10 cellular contexts compared by ENCODE assay signal in the genomic region with DNA sequence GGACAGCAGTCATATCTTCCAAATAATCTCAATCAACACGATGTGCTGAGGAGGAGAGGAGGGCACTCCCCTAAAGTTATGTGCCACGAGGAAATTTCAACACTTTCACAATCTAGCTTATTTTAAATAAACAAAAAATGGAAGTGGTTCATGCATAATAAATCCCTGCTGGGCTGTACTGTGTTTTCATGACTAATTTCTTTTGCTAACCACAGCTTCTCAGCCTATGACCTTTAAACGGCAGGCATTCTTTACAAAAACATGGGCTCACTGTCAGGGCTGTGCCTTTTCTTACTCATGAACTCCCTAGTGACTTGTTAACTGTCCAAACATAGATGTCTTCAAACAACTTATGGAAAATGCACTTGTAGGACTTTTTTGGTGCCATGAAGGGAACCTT.
DNase-seq lines count a peak whose midpoint lies in the region; ATAC-seq and TF ChIP-seq lines count a peak whose summit lies in the region.
"Had no signal": no experiment of that assay in that cellular context is flagged by ENCODE, and none has a peak within 500 bp of the region (broad histone marks: within the 10 kb centered on the region; RNA-seq: fewer than 3 reads in every experiment).

No MANE protein-coding gene starts in this region.

- no peaks in the 10 kb centered on the region for H3K79me2 ChIP-seq in OCI-LY3 (ENCODE audit: low read length)

- H4K20me1 ChIP-seq in OCI-LY3 (ENCODE audit: insufficient read depth, low read length): no peaks in the 10 kb centered on the region

- no peaks in the 10 kb centered on the region for H3K9me3 ChIP-seq in OCI-LY3 (ENCODE audit: insufficient read depth, low read length)

- H3K9me3 Mint-ChIP-seq in activated CD4-positive, alpha-beta memory T cell treated with anti-CD3 and anti-CD28 coated beads, Interleukin-2, amount 10 ng/mL, durations not matched to agents 7 days and 5 days: peaks cover 2% of the 10 kb centered on the region

- peak overlapping the region; percentile 7; the same call in 1 of the 2 replicates for H2AFZ ChIP-seq in OCI-LY3 (ENCODE audit: low read depth, low read length)

- intact Hi-C loops in sciatic nerve (cut with DNase I): no loop called here

- POLR2A ChIA-PET in activated CD4-positive, alpha-beta memory T cell treated with anti-CD3 and anti-CD28 coated beads, Interleukin-2, amount 10 ng/mL, durations not matched to agents 7 days and 5 days (lab: Charles Lee): no interaction called here

- no peak overlapping the region for H3K27ac Mint-ChIP-seq in activated CD4-positive, alpha-beta memory T cell treated with anti-CD3 and anti-CD28 coated beads, Interleukin-2, amount 10 ng/mL, durations not matched to agents 7 days and 5 days

- H3K4me3 Mint-ChIP-seq in activated CD4-positive, alpha-beta memory T cell treated with anti-CD3 and anti-CD28 coated beads, Interleukin-2, amount 10 ng/mL, durations not matched to agents 7 days and 5 days: no peak overlapping the region

- peak; percentile 94 for DNase-seq in GM04503 (ENCODE audit: low read depth)
- peak; percentile 87 for DNase-seq in epithelial cell of prostate (ENCODE audit: low read depth, low spot score)
- DNase-seq in sciatic nerve (ENCODE audit: low spot score): no peak
- no peak for DNase-seq in H7
- no peak for DNase-seq in activated CD4-positive, alpha-beta memory T cell treated with anti-CD3 and anti-CD28 coated beads, Interleukin-2, amount 10 ng/mL, durations not matched to agents 7 days and 5 days
- DNase-seq in NCI-H1417 treated with DMSO at 0.1 percent for 48 hours (lab: John Stamatoyannopoulos, UW): no peak
- DNase-seq: anterior cingulate cortex, NCI-H1092 treated with DMSO at 0.1 percent for 48 hours had no signal

- peak overlapping the region; percentile 32 for H3K4me2 ChIP-seq in OCI-LY3 (ENCODE audit: low read length)

- H3K9ac ChIP-seq in OCI-LY3 (ENCODE audit: low read length): no peak overlapping the region

- ATAC-seq in sciatic nerve: peak; percentile 84
- ATAC-seq in GM18498 (IDR thresholded peaks at IDR 0.05; ENCODE audit: unreplicated experiment): no peak

- H3K27ac ChIP-seq in OCI-LY3 (ENCODE audit: low read length) (no peak overlapping the region), epithelial cell of prostate (peak overlapping the region; percentile 29)

- no peaks in the 10 kb centered on the region for H3K36me3 Mint-ChIP-seq in activated CD4-positive, alpha-beta memory T cell treated with anti-CD3 and anti-CD28 coated beads, Interleukin-2, amount 10 ng/mL, durations not matched to agents 7 days and 5 days (ENCODE audit: low read depth)

- peaks cover 17% of the 10 kb centered on the region for H3K4me1 ChIP-seq in OCI-LY3 (ENCODE audit: low read length)

- no peaks in the 10 kb centered on the region for H3K4me1 Mint-ChIP-seq in activated CD4-positive, alpha-beta memory T cell treated with anti-CD3 and anti-CD28 coated beads, Interleukin-2, amount 10 ng/mL, durations not matched to agents 7 days and 5 days

- H3K4me3 ChIP-seq in OCI-LY3 (ENCODE audit: low read length) (peak overlapping the region; percentile 23), H7 (ENCODE audit: insufficient read depth, low read depth, low read length) (no peak overlapping the region)

- CTCF ChIA-PET in activated CD4-positive, alpha-beta memory T cell treated with anti-CD3 and anti-CD28 coated beads, Interleukin-2, amount 10 ng/mL, durations not matched to agents 7 days and 5 days (lab: Charles Lee): no interaction called here

- no peaks in the 10 kb centered on the region for H3K27me3 ChIP-seq in OCI-LY3 (ENCODE audit: low read depth, low read length)
- H3K27me3 ChIP-seq in H7 (ENCODE audit: control insufficient read depth, insufficient read depth, low read length): no peaks in the 10 kb centered on the region

- no peak for TF ChIP-seq CTCF in OCI-LY3 (IDR thresholded peaks at IDR 0.05; ENCODE audit: low read depth, low read length)

- H3K27me3 Mint-ChIP-seq in activated CD4-positive, alpha-beta memory T cell treated with anti-CD3 and anti-CD28 coated beads, Interleukin-2, amount 10 ng/mL, durations not matched to agents 7 days and 5 days: no peaks in the 10 kb centered on the region

- H3K36me3 ChIP-seq in OCI-LY3 (replicated peaks; ENCODE audit: low read depth, low read length) (no peaks in the 10 kb centered on the region), H7 (replicated peaks; ENCODE audit: control insufficient read depth, insufficient read depth, low read length) (no peaks in the 10 kb centered on the region)

Comparison
In these comparisons a context has a peak if more than half of its experiments do, and no peak if none do; other contexts are left out.
1. DNase-seq: peak in GM04503 (single experiment) and epithelial cell of prostate (single experiment); none in sciatic nerve (single experiment), H7 (single experiment), activated CD4-positive, alpha-beta memory T cell treated with anti-CD3 and anti-CD28 coated beads, Interleukin-2, amount 10 ng/mL, durations not matched to agents 7 days and 5 days (single experiment) and NCI-H1417 treated with DMSO at 0.1 percent for 48 hours (single experiment).